Comparison of ENCODE assay signal across 1 cellular context in the genomic region with DNA sequence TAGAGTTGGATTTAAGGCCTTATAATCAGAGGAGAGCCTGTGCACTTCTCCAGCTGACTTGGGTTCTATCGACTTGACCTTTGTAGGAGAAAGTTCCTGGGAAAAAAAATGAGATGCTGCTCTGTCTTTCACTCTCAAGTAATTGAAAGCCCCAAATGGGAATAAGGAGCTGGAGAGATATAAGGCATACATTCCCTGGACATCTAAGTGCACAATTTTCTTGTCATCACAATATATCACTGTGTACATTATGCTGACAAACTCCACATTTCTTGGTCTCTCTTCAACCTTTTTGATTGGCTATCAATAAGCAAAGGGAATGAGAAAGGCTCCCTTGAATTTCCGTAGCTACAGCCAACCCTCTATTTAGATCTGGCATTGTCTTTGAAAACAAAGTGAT.
TF ChIP-seq lines count a peak whose summit lies in the region.

No MANE protein-coding gene starts in this region.

TF ChIP-seq in WTC11, 78 proteins besides CTCF, POLR2A, EP300 and RAD21 (continued from another document):
- no peak for TF ChIP-seq AFF4 (CRISPR knock-in tag; IDR thresholded peaks at IDR 0.05; ENCODE audit: borderline replicate concordance)
- no peak for TF ChIP-seq SMAD4 (CRISPR knock-in tag; IDR thresholded peaks at IDR 0.05)
- TF ChIP-seq JUN (CRISPR knock-in tag; IDR thresholded peaks at IDR 0.05): no peak
- TF ChIP-seq, protein P1, sequence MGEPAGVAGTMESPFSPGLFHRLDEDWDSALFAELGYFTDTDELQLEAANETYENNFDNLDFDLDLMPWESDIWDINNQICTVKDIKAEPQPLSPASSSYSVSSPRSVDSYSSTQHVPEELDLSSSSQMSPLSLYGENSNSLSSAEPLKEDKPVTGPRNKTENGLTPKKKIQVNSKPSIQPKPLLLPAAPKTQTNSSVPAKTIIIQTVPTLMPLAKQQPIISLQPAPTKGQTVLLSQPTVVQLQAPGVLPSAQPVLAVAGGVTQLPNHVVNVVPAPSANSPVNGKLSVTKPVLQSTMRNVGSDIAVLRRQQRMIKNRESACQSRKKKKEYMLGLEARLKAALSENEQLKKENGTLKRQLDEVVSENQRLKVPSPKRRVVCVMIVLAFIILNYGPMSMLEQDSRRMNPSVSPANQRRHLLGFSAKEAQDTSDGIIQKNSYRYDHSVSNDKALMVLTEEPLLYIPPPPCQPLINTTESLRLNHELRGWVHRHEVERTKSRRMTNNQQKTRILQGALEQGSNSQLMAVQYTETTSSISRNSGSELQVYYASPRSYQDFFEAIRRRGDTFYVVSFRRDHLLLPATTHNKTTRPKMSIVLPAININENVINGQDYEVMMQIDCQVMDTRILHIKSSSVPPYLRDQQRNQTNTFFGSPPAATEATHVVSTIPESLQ (CRISPR knock-in tag; IDR thresholded peaks at IDR 0.05): no peak
- no peak for TF ChIP-seq TEAD1 (CRISPR knock-in tag; IDR thresholded peaks at IDR 0.05)
- TF ChIP-seq, protein P2, sequence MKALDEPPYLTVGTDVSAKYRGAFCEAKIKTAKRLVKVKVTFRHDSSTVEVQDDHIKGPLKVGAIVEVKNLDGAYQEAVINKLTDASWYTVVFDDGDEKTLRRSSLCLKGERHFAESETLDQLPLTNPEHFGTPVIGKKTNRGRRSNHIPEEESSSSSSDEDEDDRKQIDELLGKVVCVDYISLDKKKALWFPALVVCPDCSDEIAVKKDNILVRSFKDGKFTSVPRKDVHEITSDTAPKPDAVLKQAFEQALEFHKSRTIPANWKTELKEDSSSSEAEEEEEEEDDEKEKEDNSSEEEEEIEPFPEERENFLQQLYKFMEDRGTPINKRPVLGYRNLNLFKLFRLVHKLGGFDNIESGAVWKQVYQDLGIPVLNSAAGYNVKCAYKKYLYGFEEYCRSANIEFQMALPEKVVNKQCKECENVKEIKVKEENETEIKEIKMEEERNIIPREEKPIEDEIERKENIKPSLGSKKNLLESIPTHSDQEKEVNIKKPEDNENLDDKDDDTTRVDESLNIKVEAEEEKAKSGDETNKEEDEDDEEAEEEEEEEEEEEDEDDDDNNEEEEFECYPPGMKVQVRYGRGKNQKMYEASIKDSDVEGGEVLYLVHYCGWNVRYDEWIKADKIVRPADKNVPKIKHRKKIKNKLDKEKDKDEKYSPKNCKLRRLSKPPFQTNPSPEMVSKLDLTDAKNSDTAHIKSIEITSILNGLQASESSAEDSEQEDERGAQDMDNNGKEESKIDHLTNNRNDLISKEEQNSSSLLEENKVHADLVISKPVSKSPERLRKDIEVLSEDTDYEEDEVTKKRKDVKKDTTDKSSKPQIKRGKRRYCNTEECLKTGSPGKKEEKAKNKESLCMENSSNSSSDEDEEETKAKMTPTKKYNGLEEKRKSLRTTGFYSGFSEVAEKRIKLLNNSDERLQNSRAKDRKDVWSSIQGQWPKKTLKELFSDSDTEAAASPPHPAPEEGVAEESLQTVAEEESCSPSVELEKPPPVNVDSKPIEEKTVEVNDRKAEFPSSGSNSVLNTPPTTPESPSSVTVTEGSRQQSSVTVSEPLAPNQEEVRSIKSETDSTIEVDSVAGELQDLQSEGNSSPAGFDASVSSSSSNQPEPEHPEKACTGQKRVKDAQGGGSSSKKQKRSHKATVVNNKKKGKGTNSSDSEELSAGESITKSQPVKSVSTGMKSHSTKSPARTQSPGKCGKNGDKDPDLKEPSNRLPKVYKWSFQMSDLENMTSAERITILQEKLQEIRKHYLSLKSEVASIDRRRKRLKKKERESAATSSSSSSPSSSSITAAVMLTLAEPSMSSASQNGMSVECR (CRISPR knock-in tag; IDR thresholded peaks at IDR 0.05; ENCODE audit: borderline replicate concordance): no peak
TF ChIP-seq in WTC11: peak in this region for 0.
